ENCODE assay signal across 8 cellular contexts in genomic region chr13:49996166-49996915, GRCh38. TPM values are rescaled to one million over a fixed set of nuclear protein-coding genes. Genes with fewer than 3 reads are reported as not detected.
DNase-seq lines count a peak whose midpoint lies in the region; ATAC-seq and TF ChIP-seq lines count a peak whose summit lies in the region.

No MANE protein-coding gene starts in this region.

- H3K27ac ChIP-seq in CD4-positive, alpha-beta memory T cell (ENCODE audit: low read depth, low read length) = peak overlapping the region; percentile 52
- peak overlapping the region; percentile 99 for H3K27ac ChIP-seq in HL-60 (replicated peaks)
- H3K27ac ChIP-seq in muscle layer of duodenum (ENCODE audit: low read length) = peak overlapping the region; percentile 84

- H3K36me3 ChIP-seq in CD4-positive, alpha-beta memory T cell (ENCODE audit: insufficient read depth, low read length) = peaks cover 15% of the 10 kb centered on the region
- H3K36me3 ChIP-seq in muscle layer of duodenum (ENCODE audit: control insufficient read depth in 1 of 2, insufficient read depth in 2 of 2, low read length in 2 of 2) = peaks cover 0 to 12% of the 10 kb centered on the region in 2 donors

- no peaks in the 10 kb centered on the region for H3K9me3 ChIP-seq in CD4-positive, alpha-beta memory T cell (ENCODE audit: control insufficient read depth in 1 of 2, low read length in 2 of 2)
- no peaks in the 10 kb centered on the region for H3K9me3 ChIP-seq in muscle layer of duodenum (ENCODE audit: control insufficient read depth in 1 of 2, low read length in 2 of 2)

- ATAC-seq in GM19438 (IDR thresholded peaks at IDR 0.05; ENCODE audit: low read depth, unreplicated experiment) (peak; percentile 48), esophagus mucosa (peak; percentile 89)
- ATAC-seq in activated T-cell treated with anti-CD3 and anti-CD28 coated beads, Interleukin-2, amount 50 U/mL, for 4 hours = peak; percentile 66 to 72

- DNase-seq in CD4-positive, alpha-beta memory T cell = peak; percentile 83 to 85 (median 84)
- peak; percentile 77 to 94 for DNase-seq in HL-60 (ENCODE audit: low read depth in 1 of 2, low spot score in 1 of 2)
- peak; percentile 84 for DNase-seq in activated T-cell treated with anti-CD3 and anti-CD28 coated beads, Interleukin-2, amount 50 U/mL, for 4 hours
- peak; percentile 90 for DNase-seq in stimulated activated CD8-positive, alpha-beta memory T cell treated with anti-CD3 and anti-CD28 coated beads, Interleukin-4, amount 100 ng/mL, for 48 hours

- H3K4me1 Mint-ChIP-seq in CD4-positive, alpha-beta memory T cell = peaks cover 27 to 54% (median 38%) of the 10 kb centered on the region in 4 donors
- H3K4me1 Mint-ChIP-seq in activated T-cell treated with anti-CD3 and anti-CD28 coated beads, Interleukin-2, amount 50 U/mL, for 4 hours (ENCODE audit: low read depth) = peaks cover 37% of the 10 kb centered on the region

- no peaks in the 10 kb centered on the region for H3K27me3 ChIP-seq in CD4-positive, alpha-beta memory T cell (ENCODE audit: insufficient read depth, low read length)
- H3K27me3 ChIP-seq in HL-60 (ENCODE audit: insufficient read depth, poor library complexity, severe bottlenecking) (no peaks in the 10 kb centered on the region), muscle layer of duodenum (ENCODE audit: low read depth, low read length) (no peaks in the 10 kb centered on the region)

- intact Hi-C loops in CD4-positive, alpha-beta memory T cell (cut with micrococcal nuclease) = loop anchor here (1.0 to 10.0 kb wide), 9 partner anchors 20 to 1586 kb away; partner anchors contain the start of genes FNDC3A and WDFY2

- peak overlapping the region; percentile 45 to 62 for H3K4me3 ChIP-seq in CD4-positive, alpha-beta memory T cell (ENCODE audit: low read length in 2 of 2)
- H3K4me3 ChIP-seq in HL-60 (replicated peaks; ENCODE audit: insufficient read depth, low read length) (peak overlapping the region; percentile 45), muscle layer of duodenum (ENCODE audit: low read depth in 1 of 2, low read length in 2 of 2) (peak overlapping the region; percentile 72 to 78)

- H3K4me3 Mint-ChIP-seq in CD4-positive, alpha-beta memory T cell = peak overlapping the region; percentile 67 to 85 (median 78)
- peak overlapping the region; percentile 71 for H3K4me3 Mint-ChIP-seq in activated T-cell treated with anti-CD3 and anti-CD28 coated beads, Interleukin-2, amount 50 U/mL, for 4 hours

- TF ChIP-seq CTCF in HL-60 (IDR thresholded peaks at IDR 0.05; ENCODE audit: insufficient read depth, low read length) = no peak

- peaks cover 10 to 38% of the 10 kb centered on the region in 2 donors for H3K36me3 Mint-ChIP-seq in CD4-positive, alpha-beta memory T cell
- peaks cover 12% of the 10 kb centered on the region for H3K36me3 Mint-ChIP-seq in activated T-cell treated with anti-CD3 and anti-CD28 coated beads, Interleukin-2, amount 50 U/mL, for 4 hours (ENCODE audit: insufficient read depth)

- CTCF ChIA-PET in CD4-positive, alpha-beta memory T cell (lab: Charles Lee; ENCODE audit: partially characterized antibody) = interaction anchor here (0.8 to 3.9 kb wide), 41 partner anchors 8 to 918 kb away, joined by 3 to 114 read pairs (median 6); partner anchors contain the start of gene SPRYD7

- peaks cover 51% of the 10 kb centered on the region for H3K4me1 ChIP-seq in CD4-positive, alpha-beta memory T cell (ENCODE audit: insufficient read depth, low read length)
- peaks cover 15 to 33% of the 10 kb centered on the region in 2 donors for H3K4me1 ChIP-seq in muscle layer of duodenum (ENCODE audit: control insufficient read depth in 1 of 2, insufficient read depth in 2 of 2, low read length in 2 of 2)

- peak overlapping the region; percentile 42 to 91 (median 85) for H3K27ac Mint-ChIP-seq in CD4-positive, alpha-beta memory T cell

- H3K27me3 Mint-ChIP-seq in CD4-positive, alpha-beta memory T cell = no peaks in the 10 kb centered on the region
- H3K27me3 Mint-ChIP-seq in activated T-cell treated with anti-CD3 and anti-CD28 coated beads, Interleukin-2, amount 50 U/mL, for 4 hours (ENCODE audit: low read depth) = no peaks in the 10 kb centered on the region

- POLR2A ChIA-PET in CD4-positive, alpha-beta memory T cell (lab: Charles Lee; ENCODE audit: partially characterized antibody) = interaction anchor here (0.8 to 5.6 kb wide), 31 partner anchors 8 to 919 kb away, joined by 3 to 219 read pairs (median 9); partner anchors contain the start of genes CAB39L, KCNRG, KPNA3 and RNASEH2B

- H3K9me3 Mint-ChIP-seq in CD4-positive, alpha-beta memory T cell = no peaks in the 10 kb centered on the region
- no peaks in the 10 kb centered on the region for H3K9me3 Mint-ChIP-seq in activated T-cell treated with anti-CD3 and anti-CD28 coated beads, Interleukin-2, amount 50 U/mL, for 4 hours

TF ChIP-seq in PFSK-1, 5 proteins besides CTCF, POLR2A, EP300 and RAD21:
- TF ChIP-seq POLR2AphosphoS5 (IDR thresholded peaks at IDR 0.05; ENCODE audit: low read depth, low read length) = peak; percentile 59; the same call in 1 of the 2 replicates
- TF ChIP-seq, protein P1, sequence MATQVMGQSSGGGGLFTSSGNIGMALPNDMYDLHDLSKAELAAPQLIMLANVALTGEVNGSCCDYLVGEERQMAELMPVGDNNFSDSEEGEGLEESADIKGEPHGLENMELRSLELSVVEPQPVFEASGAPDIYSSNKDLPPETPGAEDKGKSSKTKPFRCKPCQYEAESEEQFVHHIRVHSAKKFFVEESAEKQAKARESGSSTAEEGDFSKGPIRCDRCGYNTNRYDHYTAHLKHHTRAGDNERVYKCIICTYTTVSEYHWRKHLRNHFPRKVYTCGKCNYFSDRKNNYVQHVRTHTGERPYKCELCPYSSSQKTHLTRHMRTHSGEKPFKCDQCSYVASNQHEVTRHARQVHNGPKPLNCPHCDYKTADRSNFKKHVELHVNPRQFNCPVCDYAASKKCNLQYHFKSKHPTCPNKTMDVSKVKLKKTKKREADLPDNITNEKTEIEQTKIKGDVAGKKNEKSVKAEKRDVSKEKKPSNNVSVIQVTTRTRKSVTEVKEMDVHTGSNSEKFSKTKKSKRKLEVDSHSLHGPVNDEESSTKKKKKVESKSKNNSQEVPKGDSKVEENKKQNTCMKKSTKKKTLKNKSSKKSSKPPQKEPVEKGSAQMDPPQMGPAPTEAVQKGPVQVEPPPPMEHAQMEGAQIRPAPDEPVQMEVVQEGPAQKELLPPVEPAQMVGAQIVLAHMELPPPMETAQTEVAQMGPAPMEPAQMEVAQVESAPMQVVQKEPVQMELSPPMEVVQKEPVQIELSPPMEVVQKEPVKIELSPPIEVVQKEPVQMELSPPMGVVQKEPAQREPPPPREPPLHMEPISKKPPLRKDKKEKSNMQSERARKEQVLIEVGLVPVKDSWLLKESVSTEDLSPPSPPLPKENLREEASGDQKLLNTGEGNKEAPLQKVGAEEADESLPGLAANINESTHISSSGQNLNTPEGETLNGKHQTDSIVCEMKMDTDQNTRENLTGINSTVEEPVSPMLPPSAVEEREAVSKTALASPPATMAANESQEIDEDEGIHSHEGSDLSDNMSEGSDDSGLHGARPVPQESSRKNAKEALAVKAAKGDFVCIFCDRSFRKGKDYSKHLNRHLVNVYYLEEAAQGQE (IDR thresholded peaks at IDR 0.05; ENCODE audit: insufficient read depth in 1 of 2, low read depth in 2 of 2, low read length in 2 of 2) = no peak
- TF ChIP-seq FOXP2 (optimal IDR thresholded peaks at IDR 0.05; ENCODE audit: borderline replicate concordance, extremely low read depth, extremely low read length, insufficient read depth) = peak; percentile 73
- TF ChIP-seq SIN3A (IDR thresholded peaks at IDR 0.05; ENCODE audit: borderline replicate concordance, insufficient read depth, low read length) = no peak
- TF ChIP-seq TAF1 (IDR thresholded peaks at IDR 0.05; ENCODE audit: borderline replicate concordance, insufficient read depth, low read length) = 0 out of 2 replicates have a peak, but pooled peaks have one; percentile 15

RNA-seq across cellular contexts. Expression of gene TRIM13, which starts 0.5 kb away (rescaled TPM):
- 10 to 100 TPM; 30.3 to 32.4 TPM for total RNA-seq in CD4-positive, alpha-beta memory T cell
- polyA plus RNA-seq in CD4-positive, alpha-beta memory T cell = 10 to 100 TPM; 13.4 to 16.3 TPM
- 6.0 TPM for polyA plus RNA-seq in PFSK-1 (2012; ENCODE audit: insufficient read length, low read depth)
- total RNA-seq in activated T-cell treated with anti-CD3 and anti-CD28 coated beads, Interleukin-2, amount 50 U/mL, for 4 hours = 10 to 100 TPM; 13.7 to 16.8 (median 15.3) TPM
- total RNA-seq in esophagus mucosa = 30.2 TPM

RNA-seq across cellular contexts. Expression of gene KCNRG, which starts 18.9 kb away (rescaled TPM):
- total RNA-seq in CD4-positive, alpha-beta memory T cell = under 1 TPM; 0.64 to 0.83 TPM
- polyA plus RNA-seq in CD4-positive, alpha-beta memory T cell = under 1 TPM in 1 of 2 donors, not detected in 1; 0.70 TPM
- not detected for polyA plus RNA-seq in PFSK-1 (2012; ENCODE audit: insufficient read length, low read depth)
- total RNA-seq in activated T-cell treated with anti-CD3 and anti-CD28 coated beads, Interleukin-2, amount 50 U/mL, for 4 hours = under 1 TPM; 0.18 to 0.82 (median 0.42) TPM
- total RNA-seq in esophagus mucosa = 0.68 TPM

Comparison
In these comparisons a context has a peak if more than half of its experiments do, and no peak if none do; other contexts are left out.
1. Peak in every context shown above with its lines: DNase-seq, ATAC-seq, H3K4me3 ChIP-seq and H3K27ac ChIP-seq.